Comparison of ENCODE assay signal across 2 cellular contexts in the genomic region with DNA sequence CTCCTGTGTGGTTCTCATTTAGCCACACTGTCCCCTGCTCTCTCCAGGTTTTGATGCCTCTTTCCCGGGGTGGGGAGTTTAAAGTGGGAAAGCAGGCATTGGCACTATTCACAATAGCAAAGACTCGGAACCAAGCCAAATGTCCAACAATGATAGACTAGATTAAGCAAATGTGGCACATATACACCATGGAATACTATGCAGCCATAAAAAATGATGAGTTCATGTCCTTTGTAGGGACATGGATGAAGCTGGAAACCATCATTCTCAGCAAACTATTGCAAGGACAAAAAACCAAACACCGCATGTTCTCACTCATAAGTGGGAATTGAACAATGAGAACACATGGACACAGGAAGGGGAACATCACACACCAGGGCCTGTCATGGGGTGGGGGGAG.
TF ChIP-seq lines count a peak whose summit lies in the region.

No MANE protein-coding gene starts in this region.

TF ChIP-seq in HEK293, 187 proteins besides CTCF, POLR2A, EP300 and RAD21:
- peak; percentile 91 for TF ChIP-seq ZNF146 (tag by site-specific recombination; IDR thresholded peaks at IDR 0.05)

TF ChIP-seq in K562, 482 proteins besides CTCF, POLR2A, EP300 and RAD21:
- TF ChIP-seq KDM1A (IDR thresholded peaks at IDR 0.05) (peak in 1 of 2 experiments; percentile 48; a peak in 1 of 4 replicates), BCOR (IDR thresholded peaks at IDR 0.05) (peak; percentile 77)
